20 cellular contexts compared by ENCODE assay signal in the genomic region with DNA sequence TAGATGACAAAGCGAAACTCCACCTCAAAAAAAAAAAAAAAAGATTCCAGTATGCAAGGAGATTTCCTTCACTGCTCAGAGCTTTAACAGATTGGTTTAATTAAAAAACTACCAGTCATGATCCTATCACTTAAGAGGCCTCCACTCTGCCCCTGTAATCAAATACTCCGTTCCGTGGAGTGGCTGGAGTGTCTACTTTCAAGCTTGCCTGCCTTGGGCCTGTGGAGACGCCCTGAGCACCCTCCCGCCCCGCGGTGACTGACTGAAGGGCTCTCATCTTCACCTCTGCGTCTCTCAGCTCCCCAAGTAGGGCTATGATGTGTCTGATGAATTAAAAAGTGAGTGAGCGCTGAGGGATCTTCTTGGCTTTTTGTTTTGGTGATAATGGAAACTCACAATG. TPM values are rescaled to one million over a fixed set of nuclear protein-coding genes. Genes with fewer than 3 reads are reported as not detected.
A peak's percentile ranks its signal among the peaks of the same experiment; 100 is the strongest.
DNase-seq lines count a peak whose midpoint lies in the region; ATAC-seq, FAIRE-seq and TF ChIP-seq lines count a peak whose summit lies in the region.
"Had no signal": no experiment of that assay in that cellular context is flagged by ENCODE, and none has a peak within 500 bp of the region (broad histone marks: within the 10 kb centered on the region; RNA-seq: fewer than 3 reads in every experiment).

No MANE protein-coding gene starts in this region.

- H3K9ac ChIP-seq in kidney (ENCODE audit: low read length in 2 of 2), result no peak overlapping the region
- H3K9ac ChIP-seq: GM23248, KMS-11 had no signal

- ATAC-seq in stimulated activated effector memory CD8-positive, alpha-beta T cell treated with anti-CD3 and anti-CD28 coated beads, Interleukin-12 subunit alpha, Interleukin-12 subunit beta, amount 100 ng/mL, for 72 hours, result no peak
- no peak for ATAC-seq in HG03175 (IDR thresholded peaks at IDR 0.05; ENCODE audit: unreplicated experiment)
- ATAC-seq: HCT116 had no signal

- H3K4me3 ChIP-seq in H7 (ENCODE audit: insufficient read depth, low read depth, low read length) (no peak overlapping the region), kidney (ENCODE audit: low read length in 2 of 2) (no peak overlapping the region)
- H3K4me3 ChIP-seq: GM23248, Peyer's patch had no signal

- DNase-seq in H7, result peak; percentile 23
- peak; percentile 10 for DNase-seq in NCI-H2107 treated with DMSO at 0.1 percent for 48 hours (lab: John Stamatoyannopoulos, UW; ENCODE audit: unreplicated experiment)
- peak; percentile 14 for DNase-seq in kidney
- no peak for DNase-seq in stimulated activated effector memory CD8-positive, alpha-beta T cell treated with anti-CD3 and anti-CD28 coated beads, Interleukin-12 subunit alpha, Interleukin-12 subunit beta, amount 100 ng/mL, for 72 hours (ENCODE audit: low spot score in 2 of 2)
- no peak for DNase-seq in putamen (ENCODE audit: low spot score)
- DNase-seq in dermis blood vessel endothelial cell, result no peak
- DNase-seq: CD4-positive, CD25-positive, alpha-beta regulatory T cell; DND-41; GM23248; IMR-90; NCI-H1092 treated with DMSO at 0.1 percent for 48 hours; NCI-H1436 treated with DMSO at 0.1 percent for 48 hours; NCI-H2081 treated with DMSO at 0.1 percent for 48 hours; NCI-H226; NCI-H82; Peyer's patch had no signal

- no peaks in the 10 kb centered on the region for H3K4me1 ChIP-seq in kidney (ENCODE audit: control insufficient read depth in 1 of 2, insufficient read depth in 1 of 2, low read depth in 1 of 2, low read length in 2 of 2)
- H3K4me1 ChIP-seq: Peyer's patch had no signal

- FAIRE-seq in kidney (lab: Jason Lieb, UNC), result no peak
- FAIRE-seq: GM12892 had no signal

- TF ChIP-seq CTCF in kidney (IDR thresholded peaks at IDR 0.05; ENCODE audit: borderline replicate concordance, extremely low read depth, insufficient read depth), result no peak

- H3K4me1 Mint-ChIP-seq in stimulated activated effector memory CD8-positive, alpha-beta T cell treated with anti-CD3 and anti-CD28 coated beads, Interleukin-12 subunit alpha, Interleukin-12 subunit beta, amount 100 ng/mL, for 72 hours, result no peaks in the 10 kb centered on the region
- H3K4me1 Mint-ChIP-seq: CD4-positive, CD25-positive, alpha-beta regulatory T cell had no signal

- no peak overlapping the region for H3K4me3 Mint-ChIP-seq in stimulated activated effector memory CD8-positive, alpha-beta T cell treated with anti-CD3 and anti-CD28 coated beads, Interleukin-12 subunit alpha, Interleukin-12 subunit beta, amount 100 ng/mL, for 72 hours

- H3K9me3 ChIP-seq in kidney (ENCODE audit: control insufficient read depth in 1 of 2, low read length in 2 of 2), result no peaks in the 10 kb centered on the region
- H3K9me3 ChIP-seq: Peyer's patch had no signal

- H3K27me3 ChIP-seq in H7 (ENCODE audit: control insufficient read depth, insufficient read depth, low read length), result no peaks in the 10 kb centered on the region
- H3K27me3 ChIP-seq: Peyer's patch had no signal

- H3K36me3 Mint-ChIP-seq in stimulated activated effector memory CD8-positive, alpha-beta T cell treated with anti-CD3 and anti-CD28 coated beads, Interleukin-12 subunit alpha, Interleukin-12 subunit beta, amount 100 ng/mL, for 72 hours, result peaks cover 10% of the 10 kb centered on the region

- H3K27ac ChIP-seq in kidney (ENCODE audit: low read depth in 2 of 2, low read length in 2 of 2), result no peak overlapping the region
- H3K27ac ChIP-seq: GM23248, KMS-11, Peyer's patch had no signal

- H3K27ac Mint-ChIP-seq in stimulated activated effector memory CD8-positive, alpha-beta T cell treated with anti-CD3 and anti-CD28 coated beads, Interleukin-12 subunit alpha, Interleukin-12 subunit beta, amount 100 ng/mL, for 72 hours, result peak overlapping the region; percentile 30
- H3K27ac Mint-ChIP-seq: CD4-positive, CD25-positive, alpha-beta regulatory T cell had no signal

- intact Hi-C loops in kidney (cut with DNase I), result no loop called here

- no peaks in the 10 kb centered on the region; the same call in 1 of the 2 replicates for H3K36me3 ChIP-seq in H7 (replicated peaks; ENCODE audit: control insufficient read depth, insufficient read depth, low read length)
- peaks cover 17 to 23% of the 10 kb centered on the region in 2 donors for H3K36me3 ChIP-seq in kidney (ENCODE audit: control insufficient read depth in 1 of 2, insufficient read depth in 2 of 2, low read length in 2 of 2)

- H3K9me3 Mint-ChIP-seq in stimulated activated effector memory CD8-positive, alpha-beta T cell treated with anti-CD3 and anti-CD28 coated beads, Interleukin-12 subunit alpha, Interleukin-12 subunit beta, amount 100 ng/mL, for 72 hours, result no peaks in the 10 kb centered on the region
- H3K9me3 Mint-ChIP-seq: CD4-positive, CD25-positive, alpha-beta regulatory T cell had no signal

RNA-seq across cellular contexts. Expression of gene TRPV3, which starts 25.3 kb away (rescaled TPM):
- total RNA-seq in H7 (2014; rRNA removed; shearing (Covaris generic)), result 0.69 and 2.5 TPM in 2 replicates
- 1.2 TPM for total RNA-seq in kidney
- 0.13 TPM for polyA plus RNA-seq in kidney (ENCODE audit: insufficient read depth, low read depth, low replicate concordance)
- not detected in 2 replicates for total RNA-seq in dermis blood vessel endothelial cell

RNA-seq across cellular contexts. Expression of gene TRPV1, which starts 26.3 kb away (rescaled TPM):
- total RNA-seq in H7 (2014; rRNA removed; shearing (Covaris generic)), result 3.0 and 3.1 TPM in 2 replicates
- total RNA-seq in kidney (4.2 TPM), dermis blood vessel endothelial cell (0.84 and 1.5 TPM in 2 replicates)
- 4.7 TPM for polyA plus RNA-seq in kidney (ENCODE audit: insufficient read depth, low read depth, low replicate concordance)

RNA-seq across cellular contexts. Expression of gene SHPK, which starts 53.1 kb away (rescaled TPM):
- 22.9 and 27.0 TPM in 2 replicates for total RNA-seq in H7 (2014; rRNA removed; shearing (Covaris generic))
- total RNA-seq in kidney, result 17.5 TPM
- polyA plus RNA-seq in kidney (ENCODE audit: insufficient read depth, low read depth, low replicate concordance), result 9.2 TPM
- 21.8 and 29.0 TPM in 2 replicates for total RNA-seq in dermis blood vessel endothelial cell

RNA-seq across cellular contexts. Expression of gene CTNS, which starts 53.6 kb away (rescaled TPM):
- total RNA-seq in H7 (2014; rRNA removed; shearing (Covaris generic)), result 9.6 and 17.9 TPM in 2 replicates
- total RNA-seq in kidney (15.7 TPM), dermis blood vessel endothelial cell (28.2 and 37.8 TPM in 2 replicates)
- 11.9 TPM for polyA plus RNA-seq in kidney (ENCODE audit: insufficient read depth, low read depth, low replicate concordance)

Comparison
In these comparisons a context has a peak if more than half of its experiments do, and no peak if none do; other contexts are left out.
1. DNase-seq: peak in H7 (single experiment), NCI-H2107 treated with DMSO at 0.1 percent for 48 hours (single experiment) and kidney (single experiment); none in stimulated activated effector memory CD8-positive, alpha-beta T cell treated with anti-CD3 and anti-CD28 coated beads, Interleukin-12 subunit alpha, Interleukin-12 subunit beta, amount 100 ng/mL, for 72 hours (0 of 2), putamen (single experiment) and dermis blood vessel endothelial cell (single experiment).